In the genomic region with DNA sequence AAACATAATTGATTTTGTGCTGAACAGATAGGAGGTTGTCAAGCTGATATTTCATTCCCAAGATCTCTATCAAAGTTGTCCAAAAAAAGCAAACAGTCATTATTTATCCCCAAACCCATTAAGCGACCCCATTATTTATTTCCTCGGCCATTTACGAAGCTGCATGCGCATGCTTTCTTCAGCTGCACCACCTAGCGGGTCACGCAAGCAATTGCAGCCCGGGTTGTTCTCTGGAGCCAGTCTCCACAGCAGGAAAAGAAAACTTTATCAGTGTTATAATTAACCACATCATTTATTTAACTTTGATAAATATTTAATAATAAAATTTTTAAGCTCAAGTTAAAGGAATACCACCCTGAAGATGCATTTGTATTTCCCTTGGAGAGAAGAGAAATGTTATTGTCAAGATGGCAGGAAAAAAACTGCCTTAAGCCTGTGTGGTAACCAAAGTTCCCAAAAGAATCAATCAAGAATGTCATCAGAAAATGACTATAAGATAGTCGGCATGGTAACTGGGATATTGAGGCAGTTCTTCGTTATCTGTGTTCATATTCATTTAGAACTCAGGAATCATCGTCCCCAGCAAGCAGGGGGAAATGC, we compare ENCODE assay signal across 8 cellular contexts.
DNase-seq lines count a peak whose midpoint lies in the region; ATAC-seq and TF ChIP-seq lines count a peak whose summit lies in the region.

No MANE protein-coding gene starts in this region.

- H3K27ac Mint-ChIP-seq in endodermal cell = no peak overlapping the region

- H3K4me1 ChIP-seq in endodermal cell (ENCODE audit: control insufficient read depth, insufficient read depth, low read length) = no peaks in the 10 kb centered on the region

- no peak overlapping the region for H3K4me3 ChIP-seq in endodermal cell (ENCODE audit: low read length)

- no peaks in the 10 kb centered on the region for H3K27me3 ChIP-seq in endodermal cell (ENCODE audit: control insufficient read depth, insufficient read depth, low read length, poor library complexity, severe bottlenecking)

- no peaks in the 10 kb centered on the region for H3K36me3 Mint-ChIP-seq in endodermal cell (ENCODE audit: low read depth)

- no peaks in the 10 kb centered on the region for H3K9me3 Mint-ChIP-seq in endodermal cell

- H3K4me3 Mint-ChIP-seq in endodermal cell = no peak overlapping the region

- peak; percentile 90 for ATAC-seq in HG02623 (IDR thresholded peaks at IDR 0.05; ENCODE audit: unreplicated experiment)

- H3K9me3 ChIP-seq in endodermal cell (ENCODE audit: control insufficient read depth, low read length) = no peaks in the 10 kb centered on the region

- H3K27ac ChIP-seq in 22Rv1 (no peak overlapping the region), endodermal cell (ENCODE audit: low read depth, low read length) (no peak overlapping the region)

- no peaks in the 10 kb centered on the region for H3K27me3 Mint-ChIP-seq in endodermal cell (ENCODE audit: insufficient read depth)

- 30 to 71% methylated on average over 3 to 10 of the region's 10 CpGs for WGBS in endodermal cell (ENCODE audit: insufficient coverage in 1 of 2, insufficient read length in 1 of 2), 2 experiments

- peaks cover 12% of the 10 kb centered on the region for H3K4me1 Mint-ChIP-seq in endodermal cell

- TF ChIP-seq CTCF in 22Rv1 (IDR thresholded peaks at IDR 0.05) (peak; percentile 96), GM12873 (IDR thresholded peaks at IDR 0.05; ENCODE audit: insufficient read depth, low read depth, low read length, missing control alignments) (peak; percentile 90), endodermal cell (conservative IDR thresholded peaks at IDR 0.05) (peak; percentile 98)

- DNase-seq in NCI-H1417 (lab: John Stamatoyannopoulos, UW) (peak; percentile 34 to 86 (median 56)), endodermal cell (peak; percentile 82), myocyte (ENCODE audit: low read depth) (peak; percentile 21), superior temporal gyrus (ENCODE audit: extremely low spot score) (peak; percentile 82)
- peak; percentile 21 for DNase-seq in activated CD4-positive, alpha-beta T cell treated with anti-CD3 and anti-CD28 coated beads, Interleukin-2, amount 50 U/mL, for 1 hour

- no peaks in the 10 kb centered on the region for H3K36me3 ChIP-seq in endodermal cell (ENCODE audit: control insufficient read depth, insufficient read depth, low read length)

- no peak overlapping the region for H3K9ac ChIP-seq in endodermal cell (ENCODE audit: extremely low read depth, low read length, poor library complexity, severe bottlenecking)

Comparison
In these comparisons a context has a peak if more than half of its experiments do, and no peak if none do; other contexts are left out.
1. DNase-seq: peak in every context shown above with its lines; median percentile 82 in endodermal cell; 82 in superior temporal gyrus; 56 in NCI-H1417; 21 in activated CD4-positive, alpha-beta T cell treated with anti-CD3 and anti-CD28 coated beads, Interleukin-2, amount 50 U/mL, for 1 hour; 21 in myocyte.